Comparison of ENCODE assay signal across 1 cellular context in the genomic region with DNA sequence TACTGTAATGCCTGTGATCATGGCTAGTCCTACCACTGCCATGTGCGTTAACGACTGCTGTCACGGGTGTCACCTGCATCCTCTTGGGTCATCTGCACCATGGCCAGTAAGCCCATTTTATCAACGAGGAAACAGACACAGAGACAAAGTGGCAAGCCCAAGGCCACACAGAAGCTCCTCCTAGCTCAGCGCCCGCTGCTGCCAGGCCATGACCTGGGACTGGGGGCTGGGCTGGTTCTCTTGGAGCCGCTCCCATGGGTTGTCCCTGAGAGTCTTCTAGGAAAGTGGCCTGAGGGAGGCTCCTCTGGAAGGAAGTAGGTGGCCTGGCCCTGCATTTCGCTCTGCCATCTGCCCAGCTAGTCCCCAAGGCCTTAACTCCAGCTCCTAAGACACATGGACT.
TF ChIP-seq lines count a peak whose summit lies in the region.

No MANE protein-coding gene starts in this region.

TF ChIP-seq in GM23338, 12 proteins besides CTCF, POLR2A, EP300 and RAD21 (continued from another document):
- TF ChIP-seq, protein P1, sequence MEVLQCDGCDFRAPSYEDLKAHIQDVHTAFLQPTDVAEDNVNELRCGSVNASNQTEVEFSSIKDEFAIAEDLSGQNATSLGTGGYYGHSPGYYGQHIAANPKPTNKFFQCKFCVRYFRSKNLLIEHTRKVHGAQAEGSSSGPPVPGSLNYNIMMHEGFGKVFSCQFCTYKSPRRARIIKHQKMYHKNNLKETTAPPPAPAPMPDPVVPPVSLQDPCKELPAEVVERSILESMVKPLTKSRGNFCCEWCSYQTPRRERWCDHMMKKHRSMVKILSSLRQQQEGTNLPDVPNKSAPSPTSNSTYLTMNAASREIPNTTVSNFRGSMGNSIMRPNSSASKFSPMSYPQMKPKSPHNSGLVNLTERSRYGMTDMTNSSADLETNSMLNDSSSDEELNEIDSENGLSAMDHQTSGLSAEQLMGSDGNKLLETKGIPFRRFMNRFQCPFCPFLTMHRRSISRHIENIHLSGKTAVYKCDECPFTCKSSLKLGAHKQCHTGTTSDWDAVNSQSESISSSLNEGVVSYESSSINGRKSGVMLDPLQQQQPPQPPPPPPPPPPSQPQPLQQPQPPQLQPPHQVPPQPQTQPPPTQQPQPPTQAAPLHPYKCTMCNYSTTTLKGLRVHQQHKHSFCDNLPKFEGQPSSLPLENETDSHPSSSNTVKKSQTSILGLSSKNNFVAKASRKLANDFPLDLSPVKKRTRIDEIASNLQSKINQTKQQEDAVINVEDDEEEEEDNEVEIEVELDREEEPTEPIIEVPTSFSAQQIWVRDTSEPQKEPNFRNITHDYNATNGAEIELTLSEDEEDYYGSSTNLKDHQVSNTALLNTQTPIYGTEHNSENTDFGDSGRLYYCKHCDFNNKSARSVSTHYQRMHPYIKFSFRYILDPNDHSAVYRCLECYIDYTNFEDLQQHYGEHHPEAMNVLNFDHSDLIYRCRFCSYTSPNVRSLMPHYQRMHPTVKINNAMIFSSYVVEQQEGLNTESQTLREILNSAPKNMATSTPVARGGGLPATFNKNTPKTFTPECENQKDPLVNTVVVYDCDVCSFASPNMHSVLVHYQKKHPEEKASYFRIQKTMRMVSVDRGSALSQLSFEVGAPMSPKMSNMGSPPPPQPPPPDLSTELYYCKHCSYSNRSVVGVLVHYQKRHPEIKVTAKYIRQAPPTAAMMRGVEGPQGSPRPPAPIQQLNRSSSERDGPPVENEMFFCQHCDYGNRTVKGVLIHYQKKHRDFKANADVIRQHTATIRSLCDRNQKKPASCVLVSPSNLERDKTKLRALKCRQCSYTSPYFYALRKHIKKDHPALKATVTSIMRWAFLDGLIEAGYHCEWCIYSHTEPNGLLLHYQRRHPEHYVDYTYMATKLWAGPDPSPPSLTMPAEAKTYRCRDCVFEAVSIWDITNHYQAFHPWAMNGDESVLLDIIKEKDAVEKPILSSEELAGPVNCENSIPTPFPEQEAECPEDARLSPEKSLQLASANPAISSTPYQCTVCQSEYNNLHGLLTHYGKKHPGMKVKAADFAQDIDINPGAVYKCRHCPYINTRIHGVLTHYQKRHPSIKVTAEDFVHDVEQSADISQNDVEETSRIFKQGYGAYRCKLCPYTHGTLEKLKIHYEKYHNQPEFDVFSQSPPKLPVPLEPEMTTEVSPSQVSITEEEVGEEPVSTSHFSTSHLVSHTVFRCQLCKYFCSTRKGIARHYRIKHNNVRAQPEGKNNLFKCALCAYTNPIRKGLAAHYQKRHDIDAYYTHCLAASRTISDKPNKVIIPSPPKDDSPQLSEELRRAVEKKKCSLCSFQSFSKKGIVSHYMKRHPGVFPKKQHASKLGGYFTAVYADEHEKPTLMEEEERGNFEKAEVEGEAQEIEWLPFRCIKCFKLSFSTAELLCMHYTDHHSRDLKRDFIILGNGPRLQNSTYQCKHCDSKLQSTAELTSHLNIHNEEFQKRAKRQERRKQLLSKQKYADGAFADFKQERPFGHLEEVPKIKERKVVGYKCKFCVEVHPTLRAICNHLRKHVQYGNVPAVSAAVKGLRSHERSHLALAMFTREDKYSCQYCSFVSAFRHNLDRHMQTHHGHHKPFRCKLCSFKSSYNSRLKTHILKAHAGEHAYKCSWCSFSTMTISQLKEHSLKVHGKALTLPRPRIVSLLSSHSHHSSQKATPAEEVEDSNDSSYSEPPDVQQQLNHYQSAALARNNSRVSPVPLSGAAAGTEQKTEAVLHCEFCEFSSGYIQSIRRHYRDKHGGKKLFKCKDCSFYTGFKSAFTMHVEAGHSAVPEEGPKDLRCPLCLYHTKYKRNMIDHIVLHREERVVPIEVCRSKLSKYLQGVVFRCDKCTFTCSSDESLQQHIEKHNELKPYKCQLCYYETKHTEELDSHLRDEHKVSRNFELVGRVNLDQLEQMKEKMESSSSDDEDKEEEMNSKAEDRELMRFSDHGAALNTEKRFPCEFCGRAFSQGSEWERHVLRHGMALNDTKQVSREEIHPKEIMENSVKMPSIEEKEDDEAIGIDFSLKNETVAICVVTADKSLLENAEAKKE (CRISPR knock-in tag; IDR thresholded peaks at IDR 0.05) = no peak
- TF ChIP-seq POLR2AphosphoS5 (IDR thresholded peaks at IDR 0.05; ENCODE audit: low read depth) (no peak), EZH2phosphoT487 (IDR thresholded peaks at IDR 0.05; ENCODE audit: unreplicated experiment) (no peak), JUNB (IDR thresholded peaks at IDR 0.05; ENCODE audit: unreplicated experiment) (no peak), NANOG (IDR thresholded peaks at IDR 0.05; ENCODE audit: borderline replicate concordance) (no peak), ZNF114 (CRISPR knock-in tag; IDR thresholded peaks at IDR 0.05) (no peak), STAT1 (IDR thresholded peaks at IDR 0.05; ENCODE audit: unreplicated experiment) (no peak), CREB1 (CRISPR knock-in tag; IDR thresholded peaks at IDR 0.05; ENCODE audit: low read depth) (no peak), ZNF331 (CRISPR knock-in tag; IDR thresholded peaks at IDR 0.05; ENCODE audit: low read depth) (no peak)
- TF ChIP-seq, protein P2, sequence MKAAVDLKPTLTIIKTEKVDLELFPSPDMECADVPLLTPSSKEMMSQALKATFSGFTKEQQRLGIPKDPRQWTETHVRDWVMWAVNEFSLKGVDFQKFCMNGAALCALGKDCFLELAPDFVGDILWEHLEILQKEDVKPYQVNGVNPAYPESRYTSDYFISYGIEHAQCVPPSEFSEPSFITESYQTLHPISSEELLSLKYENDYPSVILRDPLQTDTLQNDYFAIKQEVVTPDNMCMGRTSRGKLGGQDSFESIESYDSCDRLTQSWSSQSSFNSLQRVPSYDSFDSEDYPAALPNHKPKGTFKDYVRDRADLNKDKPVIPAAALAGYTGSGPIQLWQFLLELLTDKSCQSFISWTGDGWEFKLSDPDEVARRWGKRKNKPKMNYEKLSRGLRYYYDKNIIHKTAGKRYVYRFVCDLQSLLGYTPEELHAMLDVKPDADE (IDR thresholded peaks at IDR 0.05) = no peak
